Comparison of ENCODE assay signal across 8 cellular contexts in the genomic region with DNA sequence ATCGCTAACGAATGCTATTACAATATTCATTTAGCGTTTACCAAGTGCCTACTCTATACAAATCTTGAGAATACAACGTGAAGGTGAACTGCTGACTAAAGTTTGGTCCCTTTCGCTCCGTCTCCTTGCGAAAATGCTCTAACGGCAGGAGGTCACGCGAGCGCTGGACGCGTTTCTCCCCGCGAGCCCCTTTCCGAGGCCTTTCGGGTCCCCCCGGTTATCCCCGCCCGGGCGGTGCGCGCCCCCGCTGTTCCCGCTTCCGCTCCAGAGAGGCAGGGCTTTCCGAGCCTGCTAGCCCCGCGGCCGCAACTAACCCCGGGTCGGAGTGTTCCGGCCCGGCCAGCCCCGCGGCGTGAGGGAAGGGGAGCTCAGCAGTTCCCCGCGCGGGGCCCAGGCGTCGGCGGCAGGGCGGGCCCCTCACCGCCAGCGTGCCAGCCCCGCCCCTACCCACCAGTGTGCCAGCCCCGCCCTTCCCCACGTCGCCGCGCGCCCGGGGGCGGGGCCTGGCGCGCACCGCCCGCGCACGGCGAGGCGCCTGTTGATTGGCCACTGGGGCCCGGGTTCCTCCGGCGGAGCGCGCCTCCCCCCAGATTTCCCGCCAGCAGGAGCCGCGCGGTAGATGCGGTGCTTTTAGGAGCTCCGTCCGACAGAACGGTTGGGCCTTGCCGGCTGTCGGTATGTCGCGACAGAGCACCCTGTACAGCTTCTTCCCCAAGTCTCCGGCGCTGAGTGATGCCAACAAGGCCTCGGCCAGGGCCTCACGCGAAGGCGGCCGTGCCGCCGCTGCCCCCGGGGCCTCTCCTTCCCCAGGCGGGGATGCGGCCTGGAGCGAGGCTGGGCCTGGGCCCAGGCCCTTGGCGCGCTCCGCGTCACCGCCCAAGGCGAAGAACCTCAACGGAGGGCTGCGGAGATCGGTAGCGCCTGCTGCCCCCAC. TPM values are rescaled to one million over a fixed set of nuclear protein-coding genes. Genes with fewer than 3 reads are reported as not detected.
DNase-seq lines count a peak whose midpoint lies in the region; ATAC-seq and TF ChIP-seq lines count a peak whose summit lies in the region.

A gene with protein sequence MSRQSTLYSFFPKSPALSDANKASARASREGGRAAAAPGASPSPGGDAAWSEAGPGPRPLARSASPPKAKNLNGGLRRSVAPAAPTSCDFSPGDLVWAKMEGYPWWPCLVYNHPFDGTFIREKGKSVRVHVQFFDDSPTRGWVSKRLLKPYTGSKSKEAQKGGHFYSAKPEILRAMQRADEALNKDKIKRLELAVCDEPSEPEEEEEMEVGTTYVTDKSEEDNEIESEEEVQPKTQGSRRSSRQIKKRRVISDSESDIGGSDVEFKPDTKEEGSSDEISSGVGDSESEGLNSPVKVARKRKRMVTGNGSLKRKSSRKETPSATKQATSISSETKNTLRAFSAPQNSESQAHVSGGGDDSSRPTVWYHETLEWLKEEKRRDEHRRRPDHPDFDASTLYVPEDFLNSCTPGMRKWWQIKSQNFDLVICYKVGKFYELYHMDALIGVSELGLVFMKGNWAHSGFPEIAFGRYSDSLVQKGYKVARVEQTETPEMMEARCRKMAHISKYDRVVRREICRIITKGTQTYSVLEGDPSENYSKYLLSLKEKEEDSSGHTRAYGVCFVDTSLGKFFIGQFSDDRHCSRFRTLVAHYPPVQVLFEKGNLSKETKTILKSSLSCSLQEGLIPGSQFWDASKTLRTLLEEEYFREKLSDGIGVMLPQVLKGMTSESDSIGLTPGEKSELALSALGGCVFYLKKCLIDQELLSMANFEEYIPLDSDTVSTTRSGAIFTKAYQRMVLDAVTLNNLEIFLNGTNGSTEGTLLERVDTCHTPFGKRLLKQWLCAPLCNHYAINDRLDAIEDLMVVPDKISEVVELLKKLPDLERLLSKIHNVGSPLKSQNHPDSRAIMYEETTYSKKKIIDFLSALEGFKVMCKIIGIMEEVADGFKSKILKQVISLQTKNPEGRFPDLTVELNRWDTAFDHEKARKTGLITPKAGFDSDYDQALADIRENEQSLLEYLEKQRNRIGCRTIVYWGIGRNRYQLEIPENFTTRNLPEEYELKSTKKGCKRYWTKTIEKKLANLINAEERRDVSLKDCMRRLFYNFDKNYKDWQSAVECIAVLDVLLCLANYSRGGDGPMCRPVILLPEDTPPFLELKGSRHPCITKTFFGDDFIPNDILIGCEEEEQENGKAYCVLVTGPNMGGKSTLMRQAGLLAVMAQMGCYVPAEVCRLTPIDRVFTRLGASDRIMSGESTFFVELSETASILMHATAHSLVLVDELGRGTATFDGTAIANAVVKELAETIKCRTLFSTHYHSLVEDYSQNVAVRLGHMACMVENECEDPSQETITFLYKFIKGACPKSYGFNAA (N-terminal part only) (plus strand): TSS at position 589 of the 934 bp plus-strand sequence. CDS start 89 bp downstream, at position 678.

- H3K36me3 ChIP-seq in GM23338 (ENCODE audit: insufficient read depth) (no peaks in the 10 kb centered on the region), fibroblast of lung (ENCODE audit: control insufficient read depth, insufficient read depth, low read length) (no peaks in the 10 kb centered on the region)

- no peaks in the 10 kb centered on the region for H3K9me3 ChIP-seq in fibroblast of lung (ENCODE audit: control insufficient read depth, insufficient read depth, low read depth, low read length)

- peaks cover 37% of the 10 kb centered on the region for H4K20me1 ChIP-seq in GM23338 (replicated peaks; ENCODE audit: insufficient read depth)
- H4K20me1 ChIP-seq in fibroblast of lung (ENCODE audit: control insufficient read depth, extremely low read depth, insufficient read depth, low read length) = no peaks in the 10 kb centered on the region

- H3K4me1 ChIP-seq in GM23338 (ENCODE audit: insufficient read depth) = peaks cover 19% of the 10 kb centered on the region
- no peaks in the 10 kb centered on the region for H3K4me1 ChIP-seq in fibroblast of lung (ENCODE audit: control insufficient read depth, extremely low read depth, insufficient read depth, low read length)

- peak within 1 kb of the TSS; percentile 95 for H2AFZ ChIP-seq in GM23338
- H2AFZ ChIP-seq in fibroblast of lung (ENCODE audit: low read length) = peak within 1 kb of the TSS; percentile 95

- peak; percentile 95 for DNase-seq in Daoy (ENCODE audit: low read depth)
- peak; percentile 92 for DNase-seq in GM23338 (ENCODE audit: low spot score)
- peak; percentile 74 to 75 for DNase-seq in Kasumi-1 (lab: John Stamatoyannopoulos, UW)
- DNase-seq in RPMI8226 = peak; percentile 94
- DNase-seq in fibroblast of lung (ENCODE audit: low read depth in 2 of 2) = peak; percentile 82 to 86
- DNase-seq in natural killer cell = peak; percentile 88
- peak; percentile 87 for DNase-seq in stimulated activated naive CD4-positive, alpha-beta T cell treated with Interleukin-2 at 50 U/mL for 16 hours (lab: John Stamatoyannopoulos, UW)

- H3K27me3 Mint-ChIP-seq in GM23338 (ENCODE audit: insufficient read depth, low read depth, poor library complexity) = peaks cover 11% of the 10 kb centered on the region
- no peaks in the 10 kb centered on the region for H3K27me3 Mint-ChIP-seq in activated T-helper 17 cell treated with anti-CD3 and anti-CD28 coated beads, Interleukin-2, amount 50 U/mL, for 72 hours
- peaks cover 0 to under 1% of the 10 kb centered on the region in 2 donors for H3K27me3 Mint-ChIP-seq in natural killer cell (ENCODE audit: low read depth in 2 of 2)

- H3K27ac ChIP-seq in GM23338 (ENCODE audit: low read depth) (peak within 1 kb of the TSS; percentile 99), fibroblast of lung (ENCODE audit: insufficient read depth, low read length) (peak within 1 kb of the TSS; percentile 90)

- H3K4me2 ChIP-seq in GM23338 (peak within 1 kb of the TSS; percentile 99), fibroblast of lung (ENCODE audit: extremely low read depth, insufficient read depth, low read length) (peak within 1 kb of the TSS; percentile 77)

- no peaks in the 10 kb centered on the region for H3K27me3 ChIP-seq in GM23338 (ENCODE audit: insufficient read depth)
- no peaks in the 10 kb centered on the region for H3K27me3 ChIP-seq in fibroblast of lung (ENCODE audit: control insufficient read depth, insufficient read depth, low read length)

- no peaks in the 10 kb centered on the region for H3K9me2 ChIP-seq in GM23338 (ENCODE audit: insufficient read depth)

- peaks cover 40% of the 10 kb centered on the region for H3K79me2 ChIP-seq in GM23338 (replicated peaks; ENCODE audit: insufficient read depth)
- peaks cover 38% of the 10 kb centered on the region for H3K79me2 ChIP-seq in fibroblast of lung (ENCODE audit: control insufficient read depth, insufficient read depth, low read length)

- H3K36me3 Mint-ChIP-seq in GM23338 (ENCODE audit: low read depth) = peaks cover 25% of the 10 kb centered on the region
- peaks cover 30% of the 10 kb centered on the region for H3K36me3 Mint-ChIP-seq in activated T-helper 17 cell treated with anti-CD3 and anti-CD28 coated beads, Interleukin-2, amount 50 U/mL, for 72 hours (ENCODE audit: low read depth)
- no peaks in the 10 kb centered on the region for H3K36me3 Mint-ChIP-seq in natural killer cell

- no peak for TF ChIP-seq CTCF in GM23338 (conservative IDR thresholded peaks at IDR 0.05; ENCODE audit: low read depth in 2 of 2)
- no peak for TF ChIP-seq CTCF in fibroblast of lung (conservative IDR thresholded peaks at IDR 0.05 in 1 of 2, IDR thresholded peaks at IDR 0.05 in 1 of 2; ENCODE audit: low read depth in 1 of 2, low read length in 2 of 2)
- no peak for TF ChIP-seq CTCF in natural killer cell (IDR thresholded peaks at IDR 0.05)

- H3K4me3 ChIP-seq in GM23338 = peak within 1 kb of the TSS; percentile 98
- H3K4me3 ChIP-seq in fibroblast of lung (replicated peaks in 1 of 4; ENCODE audit: control extremely low read depth in 1 of 4, insufficient read depth in 1 of 4, low read depth in 3 of 4, low read length in 4 of 4) = peak within 1 kb of the TSS; percentile 78 to 88 (median 82)

- H3K9me3 Mint-ChIP-seq in GM23338 = no peaks in the 10 kb centered on the region; the same call in 2 of the 3 replicates
- no peaks in the 10 kb centered on the region for H3K9me3 Mint-ChIP-seq in activated T-helper 17 cell treated with anti-CD3 and anti-CD28 coated beads, Interleukin-2, amount 50 U/mL, for 72 hours
- H3K9me3 Mint-ChIP-seq in natural killer cell = no peaks in the 10 kb centered on the region

- peak within 1 kb of the TSS; percentile 94 for H3K4me3 Mint-ChIP-seq in GM23338
- peak within 1 kb of the TSS; percentile 79 for H3K4me3 Mint-ChIP-seq in activated T-helper 17 cell treated with anti-CD3 and anti-CD28 coated beads, Interleukin-2, amount 50 U/mL, for 72 hours
- H3K4me3 Mint-ChIP-seq in natural killer cell = peak within 1 kb of the TSS; percentile 94

- intact Hi-C loops in natural killer cell (cut with micrococcal nuclease) = loop anchor here (2.0 kb wide), 1 partner anchor 124 kb away; a partner anchor contains a TSS

- H3K4me1 Mint-ChIP-seq in GM23338 (peaks cover 12% of the 10 kb centered on the region), natural killer cell (peaks cover 16 to 22% of the 10 kb centered on the region in 2 donors)
- H3K4me1 Mint-ChIP-seq in activated T-helper 17 cell treated with anti-CD3 and anti-CD28 coated beads, Interleukin-2, amount 50 U/mL, for 72 hours = peaks cover 13% of the 10 kb centered on the region

- H3K27ac Mint-ChIP-seq in GM23338 = peak within 1 kb of the TSS; percentile 98
- H3K27ac Mint-ChIP-seq in activated T-helper 17 cell treated with anti-CD3 and anti-CD28 coated beads, Interleukin-2, amount 50 U/mL, for 72 hours = peak within 1 kb of the TSS; percentile 56
- H3K27ac Mint-ChIP-seq in natural killer cell = peak within 1 kb of the TSS; percentile 72 to 84

- ATAC-seq in GM23338 (peak; percentile 72), natural killer cell (peak; percentile 94 to 99 (median 94))
- peak; percentile 93 for ATAC-seq in activated T-helper 17 cell treated with anti-CD3 and anti-CD28 coated beads, Interleukin-2, amount 50 U/mL, for 72 hours (replicated peaks)

- H3K9ac ChIP-seq in fibroblast of lung (ENCODE audit: insufficient read depth, low read length) = peak within 1 kb of the TSS; percentile 94

- H3F3A ChIP-seq in GM23338 (replicated peaks; ENCODE audit: low read depth) = no peaks in the 10 kb centered on the region; the same call in 1 of the 2 replicates

TF ChIP-seq in GM23338, 12 proteins besides CTCF, POLR2A, EP300 and RAD21 (continues in another document):
- TF ChIP-seq POLR2AphosphoS5 (IDR thresholded peaks at IDR 0.05; ENCODE audit: low read depth) = peak; percentile 82
- TF ChIP-seq CREB1 (CRISPR knock-in tag; IDR thresholded peaks at IDR 0.05; ENCODE audit: low read depth) = peak; percentile 44

RNA-seq across cellular contexts. Expression of the gene that starts here (rescaled TPM):
- total RNA-seq in Daoy (2014; rRNA removed; shearing (Covaris generic)) = 101 and 115 TPM in 2 replicates
- total RNA-seq in GM23338 (2014; rRNA removed; shearing (Covaris generic)) = 205 and 311 TPM in 2 replicates
- polyA plus RNA-seq in GM23338 (2016; fragmentation: Nextera tagmentation; extraction: Ambion mirVana) (86.9 and 109 TPM in 2 replicates), fibroblast of lung (37.4 and 37.9 TPM in 2 replicates)
- total RNA-seq in activated T-helper 17 cell treated with anti-CD3 and anti-CD28 coated beads, Interleukin-2, amount 50 U/mL, for 72 hours = 100 to 1,000 TPM in 1 of 2 donors, 10 to 100 TPM in 1; 88.9 to 121 TPM
- total RNA-seq in fibroblast of lung (29.4 and 33.6 TPM in 2 replicates), natural killer cell (10 to 100 TPM; 18.5 to 35.5 (median 26.2) TPM)
- polyA plus RNA-seq in fibroblast of lung (2012) = 41.5 and 48.6 TPM in 2 replicates
- 7.6 and 17.2 TPM in 2 replicates for polyA minus RNA-seq in fibroblast of lung (ENCODE audit: low replicate concordance)

Comparison
In these comparisons a context has a peak if more than half of its experiments do, and no peak if none do; other contexts are left out.
1. Peak in every context shown above with its lines: DNase-seq, ATAC-seq, H3K4me3 ChIP-seq and H3K27ac ChIP-seq.